ENCODE assay signal across 9 cellular contexts in the genomic region with DNA sequence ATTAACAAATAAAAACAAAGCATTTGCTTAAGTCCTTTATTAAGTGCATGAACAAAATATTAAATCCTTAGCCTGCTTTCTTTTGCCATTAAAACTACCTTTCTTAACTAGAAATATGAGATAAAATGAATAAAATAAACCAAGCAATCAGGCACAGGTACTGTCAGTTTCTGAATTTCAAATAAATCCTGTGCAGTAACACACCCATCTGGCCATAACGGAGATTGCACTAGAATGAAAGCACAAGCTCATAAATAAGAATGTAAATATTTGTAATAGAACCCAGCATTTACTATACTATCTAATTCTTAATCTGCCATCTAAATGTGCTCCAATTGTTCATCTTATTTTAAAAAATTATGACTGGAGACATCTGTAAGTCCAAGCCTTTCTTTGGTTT. TPM values are rescaled to one million over a fixed set of nuclear protein-coding genes. Genes with fewer than 3 reads are reported as not detected.
DNase-seq lines count a peak whose midpoint lies in the region; ATAC-seq and TF ChIP-seq lines count a peak whose summit lies in the region.
"Had no signal": no experiment of that assay in that cellular context is flagged by ENCODE, and none has a peak within 500 bp of the region (broad histone marks: within the 10 kb centered on the region; RNA-seq: fewer than 3 reads in every experiment).

No MANE protein-coding gene starts in this region.

- H3K27ac ChIP-seq in suprapubic skin (no peak overlapping the region), left lung (no peak overlapping the region)

- TF ChIP-seq CTCF in LNCaP clone FGC (IDR thresholded peaks at IDR 0.05; ENCODE audit: control insufficient read depth, extremely low read depth, insufficient read depth) (peak; percentile 56), brain (conservative IDR thresholded peaks at IDR 0.05) (peak; percentile 56 to 72), nephron (IDR thresholded peaks at IDR 0.05; ENCODE audit: unreplicated experiment in 3 of 3) (peak; percentile 41 to 45 (median 41)), suprapubic skin (IDR thresholded peaks at IDR 0.05) (no peak), left lung (IDR thresholded peaks at IDR 0.05) (peak in 1 of 2 donors; percentile 8)

- H3K4me3 ChIP-seq in LNCaP clone FGC (ENCODE audit: low read depth, low read length) = no peak overlapping the region
- H3K4me3 ChIP-seq in suprapubic skin = no peak overlapping the region
- H3K4me3 ChIP-seq in left lung = no peak overlapping the region

- no peak for ATAC-seq in HG03354 (IDR thresholded peaks at IDR 0.05; ENCODE audit: poor library complexity, severe bottlenecking, unreplicated experiment)
- ATAC-seq in left lung = no peak

- no peak for TF ChIP-seq EP300 in suprapubic skin (IDR thresholded peaks at IDR 0.05)

- intact Hi-C loops in left lung (cut with DNase I) = no loop called here

- H3K27me3 Mint-ChIP-seq in brain (peaks cover 3% of the 10 kb centered on the region), nephron (ENCODE audit: low read depth) (no peaks in the 10 kb centered on the region)
- H3K27me3 Mint-ChIP-seq: activated naive CD8-positive, alpha-beta T cell had no signal

- H3K36me3 Mint-ChIP-seq in brain (peaks cover 14% of the 10 kb centered on the region), nephron (ENCODE audit: low read depth) (peaks cover 26% of the 10 kb centered on the region)

- peaks cover 14% of the 10 kb centered on the region for H3K4me1 ChIP-seq in suprapubic skin
- H3K4me1 ChIP-seq in left lung = peaks cover 7 to 20% of the 10 kb centered on the region in 2 donors

- H3K9me3 Mint-ChIP-seq in brain (peaks cover 0 to 4% (median 0%) of the 10 kb centered on the region in 5 experiments), nephron (peaks cover 4% of the 10 kb centered on the region)

- H3K27me3 ChIP-seq in suprapubic skin (no peaks in the 10 kb centered on the region), left lung (no peaks in the 10 kb centered on the region)

- H3K4me3 Mint-ChIP-seq in brain = no peak overlapping the region
- no peak overlapping the region for H3K4me3 Mint-ChIP-seq in nephron
- H3K4me3 Mint-ChIP-seq: activated naive CD8-positive, alpha-beta T cell had no signal

- DNase-seq in NCI-H2081 (lab: John Stamatoyannopoulos, UW) (peak; percentile 10 to 54), NCI-H2081 treated with DMSO at 0.1 percent for 48 hours (lab: John Stamatoyannopoulos, UW) (no peak), LNCaP clone FGC (ENCODE audit: low read depth) (peak; percentile 52), suprapubic skin (ENCODE audit: low spot score in 2 of 2) (no peak), left lung (no peak)

- H3K36me3 ChIP-seq in suprapubic skin (no peaks in the 10 kb centered on the region), left lung (no peaks in the 10 kb centered on the region)

- peak overlapping the region in 1 of 5 experiments; percentile 25 for H3K27ac Mint-ChIP-seq in brain
- H3K27ac Mint-ChIP-seq in nephron = no peak overlapping the region
- H3K27ac Mint-ChIP-seq: activated naive CD8-positive, alpha-beta T cell had no signal

- no peak for TF ChIP-seq POLR2A in suprapubic skin (IDR thresholded peaks at IDR 0.05)

- 47% methylated on average over 1 of the region's 1 CpG for WGBS in suprapubic skin

- peaks cover 38% of the 10 kb centered on the region for H3K4me1 Mint-ChIP-seq in brain
- peaks cover 40% of the 10 kb centered on the region for H3K4me1 Mint-ChIP-seq in nephron

- H3K9me3 ChIP-seq in suprapubic skin = no peaks in the 10 kb centered on the region
- H3K9me3 ChIP-seq in left lung = no peaks in the 10 kb centered on the region

RNA-seq across cellular contexts. Expression of gene PRKRA, which starts 31.9 kb away (rescaled TPM):
- 54.4 TPM for polyA plus RNA-seq in brain (ENCODE audit: insufficient read depth, low read depth, low replicate concordance)
- total RNA-seq in suprapubic skin = 10 to 100 TPM; 48.7 to 83.2 (median 56.8) TPM
- 10 to 100 TPM; 45.2 to 45.4 TPM for total RNA-seq in left lung

RNA-seq across cellular contexts. Expression of gene PJVK, which starts 32.1 kb away (rescaled TPM):
- 0.22 TPM for polyA plus RNA-seq in brain (ENCODE audit: insufficient read depth, low read depth, low replicate concordance)
- total RNA-seq in suprapubic skin (1 to 10 TPM; 1.7 to 6.6 (median 2.7) TPM), left lung (1 to 10 TPM; 2.0 to 2.7 TPM)

RNA-seq across cellular contexts. Expression of gene FKBP7, which starts 59.3 kb away (rescaled TPM):
- 11.1 TPM for polyA plus RNA-seq in brain (ENCODE audit: insufficient read depth, low read depth, low replicate concordance)
- total RNA-seq in suprapubic skin = 1 to 10 TPM; 1.5 to 3.9 (median 2.8) TPM
- total RNA-seq in left lung = 10 to 100 TPM; 12.9 to 25.9 TPM

Comparison
In these comparisons a context has a peak if more than half of its experiments do, and no peak if none do; other contexts are left out.
1. DNase-seq: peak in NCI-H2081 (2 of 2) and LNCaP clone FGC (single experiment); none in NCI-H2081 treated with DMSO at 0.1 percent for 48 hours (single experiment), suprapubic skin (0 of 2) and left lung (0 of 2).
2. CTCF ChIP-seq: peak in LNCaP clone FGC (single experiment), brain (2 of 2) and nephron (3 of 3); none in suprapubic skin (0 of 2).